Comparison of ENCODE assay signal across 1 cellular context in the genomic region with DNA sequence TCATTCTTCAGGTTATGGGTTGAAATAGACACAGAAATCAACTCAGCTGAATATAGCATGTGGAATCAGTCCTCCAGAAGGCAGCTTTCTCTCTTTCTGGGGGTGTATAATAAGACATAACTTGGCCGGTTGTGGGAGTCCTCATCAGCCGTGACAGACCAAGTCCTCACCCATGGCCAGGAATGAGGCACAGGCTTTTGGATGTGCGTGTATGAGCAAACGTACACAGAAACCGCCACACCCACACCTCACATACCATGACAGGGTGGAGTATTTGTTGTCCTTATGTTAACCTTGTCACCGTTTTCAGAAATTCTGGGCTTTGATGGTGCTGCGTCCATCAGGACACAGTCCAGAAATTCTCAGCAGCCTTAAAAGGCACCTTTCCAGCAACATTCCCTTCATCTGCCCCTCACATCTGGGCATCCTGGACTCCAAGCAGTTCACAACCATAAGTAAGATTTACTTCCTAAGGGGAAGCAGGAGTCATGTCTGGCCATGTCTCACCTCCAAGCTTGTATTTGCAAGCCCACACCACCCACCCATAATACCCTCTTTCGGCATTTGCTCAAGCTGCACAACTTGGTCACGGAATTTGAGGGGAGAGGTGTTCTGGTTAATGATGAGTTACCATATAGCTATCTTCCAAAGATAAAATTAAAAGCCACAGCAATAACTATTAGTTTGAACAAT.
TF ChIP-seq lines count a peak whose summit lies in the region.

No MANE protein-coding gene starts in this region.

TF ChIP-seq in GM12878, 131 proteins besides CTCF, POLR2A, EP300 and RAD21:
- TF ChIP-seq, protein P1, sequence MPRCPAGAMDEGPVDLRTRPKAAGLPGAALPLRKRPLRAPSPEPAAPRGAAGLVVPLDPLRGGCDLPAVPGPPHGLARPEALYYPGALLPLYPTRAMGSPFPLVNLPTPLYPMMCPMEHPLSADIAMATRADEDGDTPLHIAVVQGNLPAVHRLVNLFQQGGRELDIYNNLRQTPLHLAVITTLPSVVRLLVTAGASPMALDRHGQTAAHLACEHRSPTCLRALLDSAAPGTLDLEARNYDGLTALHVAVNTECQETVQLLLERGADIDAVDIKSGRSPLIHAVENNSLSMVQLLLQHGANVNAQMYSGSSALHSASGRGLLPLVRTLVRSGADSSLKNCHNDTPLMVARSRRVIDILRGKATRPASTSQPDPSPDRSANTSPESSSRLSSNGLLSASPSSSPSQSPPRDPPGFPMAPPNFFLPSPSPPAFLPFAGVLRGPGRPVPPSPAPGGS (IDR thresholded peaks at IDR 0.05; ENCODE audit: borderline replicate concordance, insufficient read depth, low read depth, low read length, poor library complexity, severe bottlenecking) = peak; percentile 33
- TF ChIP-seq ZNF622 (IDR thresholded peaks at IDR 0.05) (no peak), CBX5 (IDR thresholded peaks at IDR 0.05; ENCODE audit: low read depth) (no peak), RELA (IDR thresholded peaks at IDR 0.05; ENCODE audit: borderline replicate concordance, partially characterized antibody) (no peak)
